13 cellular contexts compared by ENCODE assay signal in genomic region chr1:39001516-39002389, GRCh38. TPM values are rescaled to one million over a fixed set of nuclear protein-coding genes. Genes with fewer than 3 reads are reported as not detected.
DNase-seq lines count a peak whose midpoint lies in the region; ATAC-seq, FAIRE-seq and TF ChIP-seq lines count a peak whose summit lies in the region.
"Had no signal": no experiment of that assay in that cellular context is flagged by ENCODE, and none has a peak within 500 bp of the region (broad histone marks: within the 10 kb centered on the region; RNA-seq: fewer than 3 reads in every experiment).

No MANE protein-coding gene starts in this region.

- no TSS peak for BruUV-seq in HepG2 (replicated peaks; lab: Mats Ljungman, UMichigan)

- peaks cover 28% of the 10 kb centered on the region for H3K79me2 ChIP-seq in HepG2 (ENCODE audit: insufficient read depth, low read length)

- DNase-seq in HepG2 (ENCODE audit: low spot score) (no peak), right lobe of liver (no peak), foreskin keratinocyte (peak in 1 of 2 donors; percentile 42), NCI-H1694 (lab: John Stamatoyannopoulos, UW) (no peak), RPMI8226 (no peak), occipital lobe (lab: John Stamatoyannopoulos, UW) (no peak)
- DNase-seq in activated CD4-positive, alpha-beta memory T cell treated with anti-CD3 and anti-CD28 coated beads for 36 hours = no peak
- DNase-seq: GDM1, kidney glomerular epithelial cell, NCI-H1105, NCI-H2227 treated with DMSO at 0.1 percent for 48 hours, thyroid gland had no signal

- H3K36me3 Mint-ChIP-seq in activated CD4-positive, alpha-beta memory T cell treated with anti-CD3 and anti-CD28 coated beads for 36 hours = peaks cover 55% of the 10 kb centered on the region

- H3K4me3 ChIP-seq in HepG2 (replicated peaks in 1 of 3; ENCODE audit: insufficient read depth in 1 of 3, low read depth in 2 of 3, low read length in 3 of 3) (no peak overlapping the region), right lobe of liver (no peak overlapping the region)
- H3K4me3 ChIP-seq: thyroid gland had no signal

- H3K4me3 Mint-ChIP-seq in activated CD4-positive, alpha-beta memory T cell treated with anti-CD3 and anti-CD28 coated beads for 36 hours = no peak overlapping the region

- TF ChIP-seq RAD21 in HepG2 (CRISPR knock-in tag; IDR thresholded peaks at IDR 0.05) = no peak

- no peaks in the 10 kb centered on the region for H3K9me3 Mint-ChIP-seq in activated CD4-positive, alpha-beta memory T cell treated with anti-CD3 and anti-CD28 coated beads for 36 hours

- intact Hi-C loops in HepG2 (cut with micrococcal nuclease; ENCODE audit: unreplicated experiment) = no loop called here
- intact Hi-C loops in right lobe of liver (cut with DNase I) = no loop called here
- intact Hi-C loops in activated CD4-positive, alpha-beta memory T cell treated with anti-CD3 and anti-CD28 coated beads for 36 hours (cut with micrococcal nuclease) = loop anchor here (1.0 kb wide), 1 partner anchor 9 kb away; no protein-coding TSS in a partner anchor

- H3K27ac ChIP-seq in HepG2 (ENCODE audit: extremely low read length, insufficient read depth, low read length) = no peak overlapping the region
- H3K27ac ChIP-seq in right lobe of liver = no peak overlapping the region
- no peak overlapping the region for H3K27ac ChIP-seq in foreskin keratinocyte
- H3K27ac ChIP-seq: thyroid gland had no signal

- no peak for TF ChIP-seq POLR2A in HepG2 (IDR thresholded peaks at IDR 0.05; ENCODE audit: insufficient read depth in 1 of 2, low read depth in 2 of 2, low read length in 2 of 2)
- no peak for TF ChIP-seq POLR2A in right lobe of liver (IDR thresholded peaks at IDR 0.05)

- H3K27me3 ChIP-seq in HepG2 (ENCODE audit: control insufficient read depth in 1 of 2, insufficient read depth in 2 of 2, low read length in 2 of 2) (no peaks in the 10 kb centered on the region), right lobe of liver (no peaks in the 10 kb centered on the region), foreskin keratinocyte (no peaks in the 10 kb centered on the region)
- H3K27me3 ChIP-seq: thyroid gland had no signal

- no peaks in the 10 kb centered on the region for H3K27me3 Mint-ChIP-seq in activated CD4-positive, alpha-beta memory T cell treated with anti-CD3 and anti-CD28 coated beads for 36 hours

- H3K4me1 ChIP-seq in HepG2 (ENCODE audit: insufficient read depth, low read length) = peaks cover 51% of the 10 kb centered on the region
- peaks cover 0 to 9% (median 0%) of the 10 kb centered on the region in 4 donors for H3K4me1 ChIP-seq in right lobe of liver
- peaks cover 28% of the 10 kb centered on the region for H3K4me1 ChIP-seq in foreskin keratinocyte

- no peak overlapping the region for H3K4me2 ChIP-seq in HepG2 (ENCODE audit: low read depth, low read length)

- whole genome bisulfite sequencing in HepG2 (ENCODE audit: low lambda C conversion rate) = 97% methylated on average over 5 of the region's 5 CpGs
- WGBS in right lobe of liver (ENCODE audit: insufficient coverage, low coverage, low lambda C conversion rate, missing lambda C conversion rate) = 88% methylated on average over 3 of the region's 5 CpGs

- no peak overlapping the region for H2AFZ ChIP-seq in HepG2 (ENCODE audit: low read length)

- peaks cover 25% of the 10 kb centered on the region for H4K20me1 ChIP-seq in HepG2 (ENCODE audit: insufficient read depth, low read length)

- H3K9me3 ChIP-seq in HepG2 (ENCODE audit: low read length) = no peaks in the 10 kb centered on the region
- no peaks in the 10 kb centered on the region for H3K9me3 ChIP-seq in right lobe of liver
- H3K9me3 ChIP-seq: thyroid gland had no signal

- CTCF ChIA-PET in HepG2 (lab: Yijun Ruan, JAX; ENCODE audit: low intra/inter-chr PET ratio, low total read pairs) = no interaction called here
- CTCF ChIA-PET in activated CD4-positive, alpha-beta memory T cell treated with anti-CD3 and anti-CD28 coated beads for 36 hours (lab: Charles Lee) = interaction anchor here (1.6 to 1.7 kb wide), 2 partner anchors 25 to 31 kb away, joined by 3 to 4 read pairs; partner anchors contain the start of gene NDUFS5

- ATAC-seq in HepG2 (no peak), right lobe of liver (no peak), foreskin keratinocyte (peak; percentile 19), HG03097 (IDR thresholded peaks at IDR 0.05; ENCODE audit: low FRiP score, unreplicated experiment) (no peak)

- H3K4me1 Mint-ChIP-seq in activated CD4-positive, alpha-beta memory T cell treated with anti-CD3 and anti-CD28 coated beads for 36 hours (ENCODE audit: low read depth) = peaks cover 59% of the 10 kb centered on the region

- TF ChIP-seq EP300 in HepG2 (IDR thresholded peaks at IDR 0.05; ENCODE audit: low read depth in 2 of 2, low read length in 2 of 2) (no peak), HepG2 (CRISPR knock-in tag; IDR thresholded peaks at IDR 0.05; ENCODE audit: borderline replicate concordance) (no peak)

- in situ Hi-C loops in HepG2 (cut with HindIII; ENCODE audit: extremely low pct_ligation_motif_present, low pct_unique_long_range_greater_than_20kb) = no loop called here

- TF ChIP-seq CTCF in HepG2 (CRISPR knock-in tag; IDR thresholded peaks at IDR 0.05) (no peak), right lobe of liver (IDR thresholded peaks at IDR 0.05) (no peak), foreskin keratinocyte (conservative IDR thresholded peaks at IDR 0.05) (no peak)

- peak overlapping the region; percentile 89 for H3K27ac Mint-ChIP-seq in activated CD4-positive, alpha-beta memory T cell treated with anti-CD3 and anti-CD28 coated beads for 36 hours

- POLR2A ChIA-PET in HepG2 (lab: Yijun Ruan, JAX) = interaction anchor here (0.9 kb wide), 1 partner anchor 15 kb away, joined by 3 read pairs; no protein-coding TSS in a partner anchor
- POLR2A ChIA-PET in activated CD4-positive, alpha-beta memory T cell treated with anti-CD3 and anti-CD28 coated beads for 36 hours (lab: Charles Lee) = interaction anchor here (0.6 to 2.1 kb wide), 6 partner anchors 13 to 1487 kb away, joined by 3 to 9 read pairs (median 4); partner anchors contain the start of genes MEAF6, NDUFS5 and RRAGC

- no peak overlapping the region for H3K9ac ChIP-seq in HepG2 (ENCODE audit: insufficient read depth, low read depth, low read length)

- FAIRE-seq in HepG2 (lab: Jason Lieb, UNC) = no peak

- peaks cover 20 to 83% of the 10 kb centered on the region in 2 experiments for H3K36me3 ChIP-seq in HepG2 (replicated peaks in 1 of 2; ENCODE audit: control insufficient read depth in 1 of 2, insufficient read depth in 2 of 2, low read length in 2 of 2)
- peaks cover 13 to 86% (median 39%) of the 10 kb centered on the region in 4 donors for H3K36me3 ChIP-seq in right lobe of liver

RNA-seq across cellular contexts. Expression of gene AKIRIN1, which starts 10.7 kb away (rescaled TPM):
- 123 and 154 TPM in 2 replicates for total RNA-seq in HepG2 (2016; rRNA removed; fragmentation: Illumina TruSeq; extraction: Trizol)
- total RNA-seq in HepG2 (2016; cell fraction: cytosol; rRNA removed; fragmentation: Illumina TruSeq; extraction: Trizol; ENCODE audit: low read depth) = 24.4 and 26.4 TPM in 2 replicates
- total RNA-seq in HepG2 (2016; cell fraction: insoluble cytoplasmic fraction; rRNA removed; fragmentation: Illumina TruSeq; extraction: Trizol) = 126 and 150 TPM in 2 replicates
- 114 and 115 TPM in 2 replicates for total RNA-seq in HepG2 (2016; cell fraction: membrane; rRNA removed; fragmentation: Illumina TruSeq; extraction: Trizol)
- 46.8 and 56.0 TPM in 2 replicates for total RNA-seq in HepG2 (2016; cell fraction: nucleus; rRNA removed; fragmentation: Illumina TruSeq; extraction: Trizol)
- 96.9 and 157 TPM in 2 replicates for polyA plus RNA-seq in HepG2 (2011; rRNA removed)
- polyA plus RNA-seq in HepG2 (2011; cell fraction: cytosol; rRNA removed) = 64.0 and 81.1 TPM in 2 replicates
- 22.4 and 29.1 TPM in 2 replicates for polyA plus RNA-seq in HepG2 (2011; cell fraction: nucleus; rRNA removed)
- polyA plus RNA-seq in HepG2 (2012) = 67.2 and 119 TPM in 2 replicates
- polyA plus RNA-seq in HepG2 (2016; cell fraction: cytosol; fragmentation: Illumina TruSeq; extraction: Trizol; ENCODE audit: low read depth) = 23.9 and 25.7 TPM in 2 replicates
- polyA plus RNA-seq in HepG2 (2016; cell fraction: insoluble cytoplasmic fraction; fragmentation: Illumina TruSeq; extraction: Trizol; ENCODE audit: low read depth) = 197 and 205 TPM in 2 replicates
- 80.1 and 84.0 TPM in 2 replicates for polyA plus RNA-seq in HepG2 (2016; cell fraction: membrane; fragmentation: Illumina TruSeq; extraction: Trizol; ENCODE audit: low read depth)
- 102 and 107 TPM in 2 replicates for polyA plus RNA-seq in HepG2 (2016; cell fraction: nucleus; fragmentation: Illumina TruSeq; extraction: Trizol; ENCODE audit: insufficient read depth, low read depth)
- polyA minus RNA-seq in HepG2 (2011; rRNA and poly(A)+ RNA removed; ENCODE audit: low replicate concordance) = 35.3 and 43.0 TPM in 2 replicates
- 63.2 and 68.3 TPM in 2 replicates for polyA minus RNA-seq in HepG2 (2011; cell fraction: cytosol; rRNA and poly(A)+ RNA removed)
- polyA minus RNA-seq in HepG2 (2011; cell fraction: nucleus; rRNA and poly(A)+ RNA removed) = 32.2 and 33.9 TPM in 2 replicates
- 10 to 100 TPM; 18.9 to 37.3 (median 28.5) TPM for total RNA-seq in right lobe of liver
- total RNA-seq in activated CD4-positive, alpha-beta memory T cell treated with anti-CD3 and anti-CD28 coated beads for 36 hours = 10 to 100 TPM; 73.2 to 74.3 TPM
- total RNA-seq in foreskin keratinocyte = 52.4 and 55.7 TPM in 2 replicates
- 31.1 and 35.9 TPM in 2 replicates for polyA plus RNA-seq in foreskin keratinocyte
- 57.2 TPM for total RNA-seq in occipital lobe

RNA-seq across cellular contexts. Expression of gene NDUFS5, which starts 24.4 kb away (rescaled TPM):
- 466 and 655 TPM in 2 replicates for total RNA-seq in HepG2 (2016; rRNA removed; fragmentation: Illumina TruSeq; extraction: Trizol)
- total RNA-seq in HepG2 (2016; cell fraction: cytosol; rRNA removed; fragmentation: Illumina TruSeq; extraction: Trizol; ENCODE audit: low read depth) = 163 and 167 TPM in 2 replicates
- 464 and 703 TPM in 2 replicates for total RNA-seq in HepG2 (2016; cell fraction: insoluble cytoplasmic fraction; rRNA removed; fragmentation: Illumina TruSeq; extraction: Trizol)
- 156 and 158 TPM in 2 replicates for total RNA-seq in HepG2 (2016; cell fraction: membrane; rRNA removed; fragmentation: Illumina TruSeq; extraction: Trizol)
- total RNA-seq in HepG2 (2016; cell fraction: nucleus; rRNA removed; fragmentation: Illumina TruSeq; extraction: Trizol) = 154 and 170 TPM in 2 replicates
- 219 and 263 TPM in 2 replicates for polyA plus RNA-seq in HepG2 (2011; rRNA removed)
- polyA plus RNA-seq in HepG2 (2011; cell fraction: cytosol; rRNA removed) = 226 and 341 TPM in 2 replicates
- 45.6 and 70.1 TPM in 2 replicates for polyA plus RNA-seq in HepG2 (2011; cell fraction: nucleus; rRNA removed)
- 314 and 392 TPM in 2 replicates for polyA plus RNA-seq in HepG2 (2012)
- 179 and 209 TPM in 2 replicates for polyA plus RNA-seq in HepG2 (2016; cell fraction: cytosol; fragmentation: Illumina TruSeq; extraction: Trizol; ENCODE audit: low read depth)
- polyA plus RNA-seq in HepG2 (2016; cell fraction: insoluble cytoplasmic fraction; fragmentation: Illumina TruSeq; extraction: Trizol; ENCODE audit: low read depth) = 671 and 732 TPM in 2 replicates
- 158 and 161 TPM in 2 replicates for polyA plus RNA-seq in HepG2 (2016; cell fraction: membrane; fragmentation: Illumina TruSeq; extraction: Trizol; ENCODE audit: low read depth)
- polyA plus RNA-seq in HepG2 (2016; cell fraction: nucleus; fragmentation: Illumina TruSeq; extraction: Trizol; ENCODE audit: insufficient read depth, low read depth) = 262 and 271 TPM in 2 replicates
- polyA minus RNA-seq in HepG2 (2011; rRNA and poly(A)+ RNA removed; ENCODE audit: low replicate concordance) = 54.3 and 179 TPM in 2 replicates
- 50.5 and 67.1 TPM in 2 replicates for polyA minus RNA-seq in HepG2 (2011; cell fraction: cytosol; rRNA and poly(A)+ RNA removed)
- polyA minus RNA-seq in HepG2 (2011; cell fraction: nucleus; rRNA and poly(A)+ RNA removed) = 41.3 and 58.2 TPM in 2 replicates
- 100 to 1,000 TPM in 2 of 6 experiments, 10 to 100 TPM in 4; 86.2 to 352 (median 90.0) TPM for total RNA-seq in right lobe of liver
- 100 to 1,000 TPM; 238 to 240 TPM for total RNA-seq in activated CD4-positive, alpha-beta memory T cell treated with anti-CD3 and anti-CD28 coated beads for 36 hours
- total RNA-seq in foreskin keratinocyte = 354 and 495 TPM in 2 replicates
- 548 and 757 TPM in 2 replicates for polyA plus RNA-seq in foreskin keratinocyte
- 268 TPM for total RNA-seq in occipital lobe
